Comparison of ENCODE assay signal across 8 cellular contexts in the genomic region with DNA sequence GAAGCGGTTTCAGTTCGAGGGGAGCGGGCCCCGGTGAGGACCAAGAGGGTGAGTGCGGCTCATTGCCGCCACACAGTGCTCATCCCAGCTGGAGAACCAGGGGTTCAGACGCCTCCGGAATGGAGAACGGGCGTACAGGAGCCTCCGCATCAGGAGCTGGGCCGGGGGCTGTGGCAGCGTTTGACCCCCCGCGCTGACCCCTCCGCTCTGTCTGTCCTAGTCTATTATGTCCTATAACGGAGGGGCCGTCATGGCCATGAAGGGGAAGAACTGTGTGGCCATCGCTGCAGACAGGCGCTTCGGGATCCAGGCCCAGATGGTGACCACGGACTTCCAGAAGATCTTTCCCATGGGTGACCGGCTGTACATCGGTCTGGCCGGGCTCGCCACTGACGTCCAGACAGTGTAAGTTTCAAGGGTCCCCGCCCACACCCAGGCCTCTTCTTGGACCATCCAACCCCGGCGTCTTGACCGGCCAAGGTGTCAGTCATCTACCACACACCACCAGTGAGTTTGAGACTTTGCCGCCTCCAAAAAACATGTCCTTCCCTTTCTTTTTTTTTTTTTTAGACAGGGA. TPM values are rescaled to one million over a fixed set of nuclear protein-coding genes. Genes with fewer than 3 reads are reported as not detected.
DNase-seq lines count a peak whose midpoint lies in the region; ATAC-seq and TF ChIP-seq lines count a peak whose summit lies in the region.

No MANE protein-coding gene starts in this region.

- H3K4me1 ChIP-seq in ectodermal cell (ENCODE audit: control insufficient read depth, insufficient read depth, low read length): peaks cover 11% of the 10 kb centered on the region

- 9% methylated on average over 32 of the region's 32 CpGs for WGBS in ectodermal cell, 2 experiments

- H3K36me3 Mint-ChIP-seq in neural crest cell (ENCODE audit: low read depth): peaks cover 4% of the 10 kb centered on the region

- peaks cover 10% of the 10 kb centered on the region for H3K27me3 ChIP-seq in ectodermal cell (ENCODE audit: control insufficient read depth, insufficient read depth, low read length, poor library complexity, severe bottlenecking)

- DNase-seq in neural crest cell (ENCODE audit: low read depth, low spot score): no peak
- DNase-seq in kidney glomerular epithelial cell (lab: John Stamatoyannopoulos, UW): no peak
- no peak for DNase-seq in central memory CD4-positive, alpha-beta T cell
- DNase-seq in NCI-H1417 (lab: John Stamatoyannopoulos, UW): no peak

- H3K27me3 Mint-ChIP-seq in neural crest cell (ENCODE audit: low read depth): peaks cover 23% of the 10 kb centered on the region

- ATAC-seq in GM19397 (IDR thresholded peaks at IDR 0.05; ENCODE audit: unreplicated experiment) (peak; percentile 14), GM21447 (IDR thresholded peaks at IDR 0.05; ENCODE audit: unreplicated experiment) (no peak)

- TF ChIP-seq CTCF in neural crest cell (conservative IDR thresholded peaks at IDR 0.05): no peak

- no peaks in the 10 kb centered on the region for H3K9me3 Mint-ChIP-seq in neural crest cell

- H3K4me1 Mint-ChIP-seq in neural crest cell: peaks cover 39% of the 10 kb centered on the region

- H3K36me3 ChIP-seq in KOPT-K1 (ENCODE audit: insufficient read depth, low read length): peaks cover 43% of the 10 kb centered on the region
- H3K36me3 ChIP-seq in ectodermal cell (ENCODE audit: control insufficient read depth, insufficient read depth, low read length): peaks cover 5% of the 10 kb centered on the region

- H3K9me3 ChIP-seq in KOPT-K1 (ENCODE audit: insufficient read depth, low read length, poor library complexity, severe bottlenecking): no peaks in the 10 kb centered on the region
- no peaks in the 10 kb centered on the region for H3K9me3 ChIP-seq in ectodermal cell (ENCODE audit: control insufficient read depth, low read length)

- H3K27ac Mint-ChIP-seq in neural crest cell (ENCODE audit: unreplicated experiment): peak overlapping the region; percentile 88

- H3K27ac ChIP-seq in KOPT-K1 (ENCODE audit: low read depth, low read length, poor library complexity, severe bottlenecking) (peak overlapping the region; percentile 73), ectodermal cell (ENCODE audit: insufficient read depth, low read depth, low read length, poor library complexity, severe bottlenecking) (no peak overlapping the region)

- peak overlapping the region; percentile 94 for H3K4me3 ChIP-seq in ectodermal cell (ENCODE audit: insufficient read depth, low read depth, low read length)

- peak overlapping the region; percentile 96 for H3K4me3 Mint-ChIP-seq in neural crest cell

RNA-seq across cellular contexts. Expression of gene PSMB3, which starts 0.5 kb away (rescaled TPM):
- 245 TPM for polyA plus RNA-seq in ectodermal cell (2013, experiment 1 of 4)
- 226 TPM for polyA plus RNA-seq in ectodermal cell (2013, experiment 2 of 4)
- 213 TPM for polyA plus RNA-seq in ectodermal cell (2013, experiment 3 of 4)
- 242 TPM for polyA plus RNA-seq in ectodermal cell (2013, experiment 4 of 4)
- total RNA-seq in neural crest cell: 193 and 203 TPM in 2 replicates

RNA-seq across cellular contexts. Expression of gene PCGF2, which starts 4.9 kb away (rescaled TPM):
- 97.7 TPM for polyA plus RNA-seq in ectodermal cell (2013, experiment 1 of 4)
- 93.5 TPM for polyA plus RNA-seq in ectodermal cell (2013, experiment 2 of 4)
- 77.4 TPM for polyA plus RNA-seq in ectodermal cell (2013, experiment 3 of 4)
- 79.7 TPM for polyA plus RNA-seq in ectodermal cell (2013, experiment 4 of 4)
- total RNA-seq in neural crest cell: 108 and 116 TPM in 2 replicates

RNA-seq across cellular contexts. Expression of gene CISD3, which starts 22.9 kb away (rescaled TPM):
- 7.1 TPM for polyA plus RNA-seq in ectodermal cell (2013, experiment 1 of 4)
- 6.5 TPM for polyA plus RNA-seq in ectodermal cell (2013, experiment 2 of 4)
- polyA plus RNA-seq in ectodermal cell (2013, experiment 3 of 4): 5.4 TPM
- polyA plus RNA-seq in ectodermal cell (2013, experiment 4 of 4): 7.1 TPM
- 9.0 and 11.0 TPM in 2 replicates for total RNA-seq in neural crest cell

RNA-seq across cellular contexts. Expression of gene PIP4K2B, which starts 46.3 kb away (rescaled TPM):
- polyA plus RNA-seq in ectodermal cell (2013, experiment 1 of 4): 74.1 TPM
- polyA plus RNA-seq in ectodermal cell (2013, experiment 2 of 4): 81.1 TPM
- 51.0 TPM for polyA plus RNA-seq in ectodermal cell (2013, experiment 3 of 4)
- 56.9 TPM for polyA plus RNA-seq in ectodermal cell (2013, experiment 4 of 4)
- total RNA-seq in neural crest cell: 95.3 and 105 TPM in 2 replicates

RNA-seq across cellular contexts. Expression of gene MLLT6, which starts 47.9 kb away (rescaled TPM):
- polyA plus RNA-seq in ectodermal cell (2013, experiment 1 of 4): 43.9 TPM
- 52.0 TPM for polyA plus RNA-seq in ectodermal cell (2013, experiment 2 of 4)
- polyA plus RNA-seq in ectodermal cell (2013, experiment 3 of 4): 39.9 TPM
- polyA plus RNA-seq in ectodermal cell (2013, experiment 4 of 4): 46.5 TPM
- 79.6 and 85.1 TPM in 2 replicates for total RNA-seq in neural crest cell
